ENCODE assay signal across 12 cellular contexts in the genomic region with DNA sequence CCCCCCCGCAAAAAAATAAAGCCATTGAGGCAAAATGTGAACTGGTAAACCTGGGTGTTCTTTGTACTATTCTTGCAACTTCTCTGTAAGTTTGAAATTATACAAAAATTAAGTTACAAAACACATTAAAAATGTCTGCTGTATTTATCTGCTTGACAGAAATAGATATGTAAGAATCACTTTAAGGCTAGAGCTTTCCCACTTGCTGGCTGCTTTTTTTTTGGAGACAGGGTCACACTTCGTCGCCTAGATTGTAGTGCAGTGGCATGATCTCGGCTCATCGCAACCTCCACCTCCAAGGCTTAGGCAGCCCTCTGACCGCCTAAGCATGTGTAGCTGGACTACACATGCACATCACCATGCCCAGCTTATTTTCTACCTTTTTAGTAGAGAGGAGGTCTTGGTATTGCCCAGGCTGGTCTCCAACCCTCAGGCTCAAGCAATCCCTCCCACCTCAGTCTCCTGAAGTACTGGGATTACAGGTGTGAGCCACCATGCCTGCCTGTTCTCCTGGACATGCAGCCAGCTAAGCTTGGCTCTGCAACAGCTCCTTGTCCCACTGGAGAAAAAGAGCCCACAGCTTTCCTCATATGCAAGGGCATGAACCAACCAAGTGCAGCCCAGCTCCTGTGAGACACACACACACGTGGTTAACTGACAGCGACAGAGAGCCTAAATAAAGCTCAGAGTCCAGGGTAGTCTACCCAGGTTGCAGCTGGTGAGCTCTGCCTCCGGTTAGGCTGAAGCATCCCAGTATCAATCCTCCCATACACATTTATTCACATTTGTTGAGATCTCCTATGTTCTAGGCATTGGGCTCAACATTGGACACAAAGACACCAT. TPM values are rescaled to one million over a fixed set of nuclear protein-coding genes. Genes with fewer than 3 reads are reported as not detected.
A peak's percentile ranks its signal among the peaks of the same experiment; 100 is the strongest.
DNase-seq lines count a peak whose midpoint lies in the region; ATAC-seq and TF ChIP-seq lines count a peak whose summit lies in the region.
"Had no signal": no experiment of that assay in that cellular context is flagged by ENCODE, and none has a peak within 500 bp of the region (broad histone marks: within the 10 kb centered on the region; RNA-seq: fewer than 3 reads in every experiment).

No MANE protein-coding gene starts in this region.

- no peaks in the 10 kb centered on the region for H3K9me3 Mint-ChIP-seq in activated CD4-positive, alpha-beta T cell treated with anti-CD3 and anti-CD28 coated beads, Interleukin-2, amount 10 ng/mL, durations not matched to agents 7 days and 5 days
- no peaks in the 10 kb centered on the region for H3K9me3 Mint-ChIP-seq in activated T-helper 17 cell treated with anti-CD3 and anti-CD28 coated beads, Interleukin-2, amount 50 U/mL, for 72 hours
- no peaks in the 10 kb centered on the region for H3K9me3 Mint-ChIP-seq in osteocyte (ENCODE audit: unreplicated experiment)

- H3K4me1 ChIP-seq in transverse colon = peaks cover 0 to 21% (median 15%) of the 10 kb centered on the region in 4 donors

- DNase-seq in activated CD4-positive, alpha-beta T cell treated with anti-CD3 and anti-CD28 coated beads, Interleukin-2, amount 10 ng/mL, durations not matched to agents 7 days and 5 days = peak; percentile 4
- no peak for DNase-seq in activated CD4-positive, alpha-beta T cell treated with anti-CD3 and anti-CD28 coated beads, Interleukin-2, amount 50 U/mL, for 4 hours
- DNase-seq in LHCN-M2 (ENCODE audit: low read depth) (peak; percentile 20), osteocyte (ENCODE audit: extremely low spot score, unreplicated experiment) (peak; percentile 36), transverse colon (no peak), NCI-H146 treated with DMSO at 0.1 percent for 48 hours (lab: John Stamatoyannopoulos, UW; ENCODE audit: unreplicated experiment) (no peak)
- DNase-seq: ACHN, mesendoderm, NCI-H1417 had no signal

- intact Hi-C loops in transverse colon (cut with DNase I; ENCODE audit: low total_unique reads) = no loop called here

- no peak for ATAC-seq in activated T-helper 17 cell treated with anti-CD3 and anti-CD28 coated beads, Interleukin-2, amount 50 U/mL, for 72 hours (replicated peaks)
- no peak for ATAC-seq in GM21529 (IDR thresholded peaks at IDR 0.05; ENCODE audit: unreplicated experiment)

- no peaks in the 10 kb centered on the region for H3K27me3 ChIP-seq in transverse colon
- H3K27me3 ChIP-seq: right atrium auricular region had no signal

- peaks cover 56% of the 10 kb centered on the region for H3K36me3 Mint-ChIP-seq in activated CD4-positive, alpha-beta T cell treated with anti-CD3 and anti-CD28 coated beads, Interleukin-2, amount 10 ng/mL, durations not matched to agents 7 days and 5 days (ENCODE audit: low read depth)
- peaks cover 78% of the 10 kb centered on the region for H3K36me3 Mint-ChIP-seq in activated T-helper 17 cell treated with anti-CD3 and anti-CD28 coated beads, Interleukin-2, amount 50 U/mL, for 72 hours (ENCODE audit: low read depth)
- H3K36me3 Mint-ChIP-seq in osteocyte (ENCODE audit: unreplicated experiment) = peaks cover 36% of the 10 kb centered on the region

- peaks cover 36% of the 10 kb centered on the region for H3K4me1 Mint-ChIP-seq in activated CD4-positive, alpha-beta T cell treated with anti-CD3 and anti-CD28 coated beads, Interleukin-2, amount 10 ng/mL, durations not matched to agents 7 days and 5 days
- H3K4me1 Mint-ChIP-seq in activated T-helper 17 cell treated with anti-CD3 and anti-CD28 coated beads, Interleukin-2, amount 50 U/mL, for 72 hours = peaks cover 22% of the 10 kb centered on the region
- H3K4me1 Mint-ChIP-seq in osteocyte (ENCODE audit: unreplicated experiment) = peaks cover 22% of the 10 kb centered on the region

- no peak overlapping the region for H3K4me3 Mint-ChIP-seq in activated CD4-positive, alpha-beta T cell treated with anti-CD3 and anti-CD28 coated beads, Interleukin-2, amount 10 ng/mL, durations not matched to agents 7 days and 5 days
- peak overlapping the region; percentile 99 for H3K4me3 Mint-ChIP-seq in activated T-helper 17 cell treated with anti-CD3 and anti-CD28 coated beads, Interleukin-2, amount 50 U/mL, for 72 hours
- no peak overlapping the region for H3K4me3 Mint-ChIP-seq in osteocyte (ENCODE audit: unreplicated experiment)

- TF ChIP-seq POLR2A in transverse colon (IDR thresholded peaks at IDR 0.05) = no peak

- TF ChIP-seq CTCF in osteocyte (IDR thresholded peaks at IDR 0.05) = no peak
- TF ChIP-seq CTCF in transverse colon (IDR thresholded peaks at IDR 0.05) = no peak

- POLR2A ChIA-PET in activated CD4-positive, alpha-beta T cell treated with anti-CD3 and anti-CD28 coated beads, Interleukin-2, amount 10 ng/mL, durations not matched to agents 7 days and 5 days (lab: Charles Lee) = interaction anchor here (0.6 kb wide), 1 partner anchor 1380 kb away, joined by 4 read pairs; no protein-coding TSS in a partner anchor

- H3K9me3 ChIP-seq in transverse colon = no peaks in the 10 kb centered on the region
- H3K9me3 ChIP-seq: right atrium auricular region had no signal

- H3K36me3 ChIP-seq in transverse colon = peaks cover 0 to 22% (median 10%) of the 10 kb centered on the region in 4 donors

- in situ Hi-C loops in transverse colon (cut with MboI; ENCODE audit: low pct_ligation_motif_present in 1 of 4, low pct_unique_long_range_greater_than_20kb in 1 of 4, low sequenced_read_pairs in 3 of 4) = loop anchor here (25.0 kb wide), 2 partner anchors 148 to 477 kb away; partner anchors contain the start of gene C15orf40 (in 4 of the 4)

- H3K27me3 Mint-ChIP-seq in activated CD4-positive, alpha-beta T cell treated with anti-CD3 and anti-CD28 coated beads, Interleukin-2, amount 10 ng/mL, durations not matched to agents 7 days and 5 days = no peaks in the 10 kb centered on the region
- no peaks in the 10 kb centered on the region for H3K27me3 Mint-ChIP-seq in activated T-helper 17 cell treated with anti-CD3 and anti-CD28 coated beads, Interleukin-2, amount 50 U/mL, for 72 hours
- no peaks in the 10 kb centered on the region for H3K27me3 Mint-ChIP-seq in osteocyte (ENCODE audit: unreplicated experiment)

- H3K27ac ChIP-seq in transverse colon = no peak overlapping the region
- H3K27ac ChIP-seq: right atrium auricular region had no signal

- no peak for TF ChIP-seq EP300 in transverse colon (IDR thresholded peaks at IDR 0.05; ENCODE audit: low read depth)

- WGBS in transverse colon (ENCODE audit: low coverage in 1 of 2), 2 donors = 45 to 64% methylated on average over 2 to 9 of the region's 9 CpGs

- CTCF ChIA-PET in activated CD4-positive, alpha-beta T cell treated with anti-CD3 and anti-CD28 coated beads, Interleukin-2, amount 10 ng/mL, durations not matched to agents 7 days and 5 days (lab: Charles Lee) = interaction anchor here (0.7 to 0.8 kb wide), 2 partner anchors 571 to 608 kb away, joined by 3 read pairs; partner anchors contain the start of gene TM6SF1

- H3K27ac Mint-ChIP-seq in activated CD4-positive, alpha-beta T cell treated with anti-CD3 and anti-CD28 coated beads, Interleukin-2, amount 10 ng/mL, durations not matched to agents 7 days and 5 days = peak overlapping the region; percentile 52
- H3K27ac Mint-ChIP-seq in activated T-helper 17 cell treated with anti-CD3 and anti-CD28 coated beads, Interleukin-2, amount 50 U/mL, for 72 hours = peak overlapping the region; percentile 85
- no peak overlapping the region for H3K27ac Mint-ChIP-seq in osteocyte (ENCODE audit: unreplicated experiment)

- no peak overlapping the region for H3K4me3 ChIP-seq in transverse colon
- H3K4me3 ChIP-seq: right atrium auricular region had no signal

RNA-seq across cellular contexts. Expression of gene RPS17, which starts 4.5 kb away (rescaled TPM):
- total RNA-seq in activated CD4-positive, alpha-beta T cell treated with anti-CD3 and anti-CD28 coated beads, Interleukin-2, amount 10 ng/mL, durations not matched to agents 7 days and 5 days = 1,000 to 10,000 TPM; 1,680 to 1,976 TPM
- 1,978 and 2,526 TPM in 2 replicates for total RNA-seq in LHCN-M2 (2014; rRNA removed)
- 3,918 TPM for polyA plus RNA-seq in LHCN-M2 (2012)
- 1,000 to 10,000 TPM; 2,918 to 3,433 TPM for total RNA-seq in activated T-helper 17 cell treated with anti-CD3 and anti-CD28 coated beads, Interleukin-2, amount 50 U/mL, for 72 hours
- total RNA-seq in osteocyte = 1,272 and 1,309 TPM in 2 replicates
- total RNA-seq in transverse colon = 1,000 to 10,000 TPM in 3 of 4 donors, 100 to 1,000 TPM in 1; 649 to 1,349 (median 1,094) TPM

Comparison
In these comparisons a context has a peak if more than half of its experiments do, and no peak if none do; other contexts are left out.
1. DNase-seq: peak in activated CD4-positive, alpha-beta T cell treated with anti-CD3 and anti-CD28 coated beads, Interleukin-2, amount 10 ng/mL, durations not matched to agents 7 days and 5 days (single experiment), LHCN-M2 (single experiment) and osteocyte (single experiment); none in activated CD4-positive, alpha-beta T cell treated with anti-CD3 and anti-CD28 coated beads, Interleukin-2, amount 50 U/mL, for 4 hours (0 of 2), transverse colon (single experiment) and NCI-H146 treated with DMSO at 0.1 percent for 48 hours (single experiment).